Comparison of ENCODE assay signal across 1 cellular context in genomic region chrX:9492901-9493300, GRCh38.
TF ChIP-seq lines count a peak whose summit lies in the region.

No MANE protein-coding gene starts in this region.

TF ChIP-seq in K562, 482 proteins besides CTCF, POLR2A, EP300 and RAD21:
- TF ChIP-seq CBFA2T3 (IDR thresholded peaks at IDR 0.05) (0 out of 2 replicates have a peak, but pooled peaks have one; percentile 31), ZNF717 (CRISPR knock-in tag; IDR thresholded peaks at IDR 0.05) (no peak)
